Comparison of ENCODE assay signal across 21 cellular contexts in genomic region chr5:137039939-137040515, GRCh38.
DNase-seq lines count a peak whose midpoint lies in the region; ATAC-seq and TF ChIP-seq lines count a peak whose summit lies in the region.
"Had no signal": no experiment of that assay in that cellular context is flagged by ENCODE, and none has a peak within 500 bp of the region (broad histone marks: within the 10 kb centered on the region; RNA-seq: fewer than 3 reads in every experiment).

No MANE protein-coding gene starts in this region.

- H3K4me3 Mint-ChIP-seq in activated naive CD4-positive, alpha-beta T cell treated with anti-CD3 and anti-CD28 coated beads, Interleukin-2, amount 10 ng/mL, durations not matched to agents 7 days and 5 days = no peak overlapping the region
- H3K4me3 Mint-ChIP-seq: CD14-positive monocyte; central memory CD8-positive, alpha-beta T cell; stimulated activated effector memory CD8-positive, alpha-beta T cell treated with anti-CD3 and anti-CD28 coated beads, Interleukin-12 subunit alpha, Interleukin-12 subunit beta, amount 100 ng/mL, for 72 hours had no signal

- H3K27ac ChIP-seq in VCaP = no peak overlapping the region
- H3K27ac ChIP-seq: KMS-11, suprapubic skin, vagina had no signal

- H3K36me3 Mint-ChIP-seq in activated naive CD4-positive, alpha-beta T cell treated with anti-CD3 and anti-CD28 coated beads, Interleukin-2, amount 10 ng/mL, durations not matched to agents 7 days and 5 days = no peaks in the 10 kb centered on the region
- H3K36me3 Mint-ChIP-seq: activated naive CD4-positive, alpha-beta T cell treated with anti-CD3 and anti-CD28 coated beads, Interleukin-2, amount 50 U/mL, for 72 hours; CD14-positive monocyte; stimulated activated effector memory CD8-positive, alpha-beta T cell treated with anti-CD3 and anti-CD28 coated beads, Interleukin-12 subunit alpha, Interleukin-12 subunit beta, amount 100 ng/mL, for 72 hours had no signal

- H3K4me1 Mint-ChIP-seq in activated naive CD4-positive, alpha-beta T cell treated with anti-CD3 and anti-CD28 coated beads, Interleukin-2, amount 10 ng/mL, durations not matched to agents 7 days and 5 days = no peaks in the 10 kb centered on the region
- H3K4me1 Mint-ChIP-seq: CD14-positive monocyte; central memory CD8-positive, alpha-beta T cell; stimulated activated effector memory CD8-positive, alpha-beta T cell treated with anti-CD3 and anti-CD28 coated beads, Interleukin-12 subunit alpha, Interleukin-12 subunit beta, amount 100 ng/mL, for 72 hours had no signal

- no peaks in the 10 kb centered on the region for H3K27me3 Mint-ChIP-seq in activated naive CD4-positive, alpha-beta T cell treated with anti-CD3 and anti-CD28 coated beads, Interleukin-2, amount 10 ng/mL, durations not matched to agents 7 days and 5 days
- H3K27me3 Mint-ChIP-seq: central memory CD8-positive, alpha-beta T cell had no signal

- H3K9me3 Mint-ChIP-seq in activated naive CD4-positive, alpha-beta T cell treated with anti-CD3 and anti-CD28 coated beads, Interleukin-2, amount 10 ng/mL, durations not matched to agents 7 days and 5 days = peaks cover 3% of the 10 kb centered on the region

- ATAC-seq in left lobe of liver = no peak
- ATAC-seq: activated naive CD4-positive, alpha-beta T cell treated with anti-CD3 and anti-CD28 coated beads, Interleukin-2, amount 50 U/mL, for 72 hours; stimulated activated effector memory CD8-positive, alpha-beta T cell treated with anti-CD3 and anti-CD28 coated beads, Interleukin-12 subunit alpha, Interleukin-12 subunit beta, amount 100 ng/mL, for 72 hours had no signal

- peak; percentile 76 for DNase-seq in NCI-H1092 (lab: John Stamatoyannopoulos, UW)
- DNase-seq in NCI-H345 (lab: John Stamatoyannopoulos, UW) = peak; percentile 94
- peak; percentile 24 for DNase-seq in pons (ENCODE audit: low spot score)
- no peak for DNase-seq in effector CD8-positive, alpha-beta T cell (lab: John Stamatoyannopoulos, UW)
- DNase-seq in left lobe of liver (ENCODE audit: low spot score) = no peak
- DNase-seq in activated naive CD4-positive, alpha-beta T cell treated with anti-CD3 and anti-CD28 coated beads, Interleukin-2, amount 10 ng/mL, durations not matched to agents 7 days and 5 days = no peak
- DNase-seq: activated CD4-positive, alpha-beta T cell treated with anti-CD3 and anti-CD28 coated beads, Interleukin-2, amount 50 U/mL, for 4 hours; activated CD8-positive, alpha-beta memory T cell treated with anti-CD3 and anti-CD28 coated beads, Interleukin-2, amount 50 U/mL, for 4 hours; H7; mesendoderm; NCI-H2081 treated with DMSO at 0.1 percent for 48 hours; NCI-H774; T-helper 9 cell had no signal

- CTCF ChIA-PET in activated naive CD4-positive, alpha-beta T cell treated with anti-CD3 and anti-CD28 coated beads, Interleukin-2, amount 10 ng/mL, durations not matched to agents 7 days and 5 days (lab: Charles Lee) = interaction anchor here (0.6 kb wide), 1 partner anchor 16 kb away, joined by 3 read pairs; no protein-coding TSS in a partner anchor

- no peak overlapping the region for H3K27ac Mint-ChIP-seq in activated naive CD4-positive, alpha-beta T cell treated with anti-CD3 and anti-CD28 coated beads, Interleukin-2, amount 10 ng/mL, durations not matched to agents 7 days and 5 days
- H3K27ac Mint-ChIP-seq: activated naive CD4-positive, alpha-beta T cell treated with anti-CD3 and anti-CD28 coated beads, Interleukin-2, amount 50 U/mL, for 72 hours; CD14-positive monocyte; stimulated activated effector memory CD8-positive, alpha-beta T cell treated with anti-CD3 and anti-CD28 coated beads, Interleukin-12 subunit alpha, Interleukin-12 subunit beta, amount 100 ng/mL, for 72 hours had no signal

- TF ChIP-seq CTCF in VCaP (conservative IDR thresholded peaks at IDR 0.05) = peak; percentile 17; the same call in 1 of the 2 replicates

Comparison
In these comparisons a context has a peak if more than half of its experiments do, and no peak if none do; other contexts are left out.
1. DNase-seq: peak in NCI-H1092 (single experiment), NCI-H345 (single experiment) and pons (single experiment); none in effector CD8-positive, alpha-beta T cell (single experiment), left lobe of liver (single experiment) and activated naive CD4-positive, alpha-beta T cell treated with anti-CD3 and anti-CD28 coated beads, Interleukin-2, amount 10 ng/mL, durations not matched to agents 7 days and 5 days (single experiment).